In genomic region chr16:49463529-49463928, GRCh38 we compare ENCODE assay signal across 8 cellular contexts.
DNase-seq lines count a peak whose midpoint lies in the region; ATAC-seq and TF ChIP-seq lines count a peak whose summit lies in the region.

No MANE protein-coding gene starts in this region.

- H3K4me3 ChIP-seq in prostate gland (no peak overlapping the region), right cardiac atrium (ENCODE audit: low read length) (no peak overlapping the region)

- no peak overlapping the region for H3K27ac ChIP-seq in prostate gland
- no peak overlapping the region for H3K27ac ChIP-seq in right cardiac atrium (ENCODE audit: low read length)

- DNase-seq in activated CD4-positive, alpha-beta T cell treated with anti-CD3 and anti-CD28 coated beads for 24 hours (ENCODE audit: low read depth in 2 of 2) = peak; percentile 13 to 36
- DNase-seq in immature natural killer cell (peak; percentile 62 to 68 (median 65)), ureter (ENCODE audit: low spot score) (peak; percentile 44), left ventricle myocardium superior (no peak), prostate gland (ENCODE audit: low spot score) (no peak), right cardiac atrium (no peak)

- no peaks in the 10 kb centered on the region for H3K9me3 Mint-ChIP-seq in immature natural killer cell

- no peaks in the 10 kb centered on the region for H3K4me1 ChIP-seq in prostate gland (replicated peaks)
- no peaks in the 10 kb centered on the region for H3K4me1 ChIP-seq in right cardiac atrium (ENCODE audit: control insufficient read depth, insufficient read depth, low read length)

- H3K27ac Mint-ChIP-seq in immature natural killer cell = peak overlapping the region; percentile 45 to 81 (median 74)

- H3K4me1 Mint-ChIP-seq in immature natural killer cell = peaks cover 20 to 24% of the 10 kb centered on the region in 2 donors

- no peaks in the 10 kb centered on the region for H3K36me3 Mint-ChIP-seq in immature natural killer cell

- TF ChIP-seq CTCF in prostate gland (IDR thresholded peaks at IDR 0.05) = no peak

- no peaks in the 10 kb centered on the region for H3K36me3 ChIP-seq in prostate gland

- TF ChIP-seq POLR2A in prostate gland (IDR thresholded peaks at IDR 0.05) = no peak

- peak overlapping the region; percentile 3 to 67 (median 32) for H3K4me3 Mint-ChIP-seq in immature natural killer cell

- H3K9me3 ChIP-seq in prostate gland = no peaks in the 10 kb centered on the region
- no peaks in the 10 kb centered on the region for H3K9me3 ChIP-seq in right cardiac atrium (ENCODE audit: control insufficient read depth, low read length)

- peak; percentile 94 for ATAC-seq in GM19395 (IDR thresholded peaks at IDR 0.05; ENCODE audit: unreplicated experiment)
- ATAC-seq in HG03354 (IDR thresholded peaks at IDR 0.05; ENCODE audit: poor library complexity, severe bottlenecking, unreplicated experiment) = peak; percentile 97
- no peak for ATAC-seq in left ventricle myocardium superior
- ATAC-seq in right cardiac atrium = no peak

- intact Hi-C loops in left ventricle myocardium superior (cut with micrococcal nuclease) = no loop called here
- intact Hi-C loops in prostate gland (cut with DNase I) = no loop called here
- intact Hi-C loops in right cardiac atrium (cut with DNase I) = no loop called here

- H3K27me3 Mint-ChIP-seq in immature natural killer cell (ENCODE audit: low read depth in 3 of 3) = peaks cover 2 to 11% (median 5%) of the 10 kb centered on the region in 3 donors

- 74% methylated on average over 7 of the region's 7 CpGs for WGBS in prostate gland
- 78% methylated on average over 7 of the region's 7 CpGs for WGBS in right cardiac atrium

- H3K27me3 ChIP-seq in prostate gland (replicated peaks; ENCODE audit: insufficient read depth) (no peaks in the 10 kb centered on the region), right cardiac atrium (ENCODE audit: control insufficient read depth, insufficient read depth) (no peaks in the 10 kb centered on the region)

Comparison
In these comparisons a context has a peak if more than half of its experiments do, and no peak if none do; other contexts are left out.
1. ATAC-seq: peak in GM19395 (single experiment) and HG03354 (single experiment); none in left ventricle myocardium superior (single experiment) and right cardiac atrium (0 of 2).
2. DNase-seq: peak in activated CD4-positive, alpha-beta T cell treated with anti-CD3 and anti-CD28 coated beads for 24 hours (2 of 2), immature natural killer cell (3 of 3) and ureter (single experiment); none in left ventricle myocardium superior (single experiment), prostate gland (single experiment) and right cardiac atrium (0 of 3).